ENCODE assay signal across 1 cellular context in genomic region chr19:41706741-41707501, GRCh38.
TF ChIP-seq lines count a peak whose summit lies in the region.

No MANE protein-coding gene starts in this region.

TF ChIP-seq in HepG2, 621 proteins besides CTCF, POLR2A, EP300 and RAD21 (continues in another document):
- TF ChIP-seq PCBP1 (IDR thresholded peaks at IDR 0.05; ENCODE audit: borderline replicate concordance, low read depth, low read length) (no peak), RBM39 (IDR thresholded peaks at IDR 0.05; ENCODE audit: low read depth, low read length, poor library complexity, severe bottlenecking) (no peak), SOX13 (IDR thresholded peaks at IDR 0.05) (no peak), SOX13 (CRISPR knock-in tag; conservative IDR thresholded peaks at IDR 0.05 in 1 of 2, IDR thresholded peaks at IDR 0.05 in 1 of 2) (no peak), ZNF687 (CRISPR knock-in tag; IDR thresholded peaks at IDR 0.05) (peak; percentile 52), ZNF414 (CRISPR knock-in tag; IDR thresholded peaks at IDR 0.05) (0 out of 2 replicates have a peak, but pooled peaks have one; percentile 33), ADNP (CRISPR knock-in tag; IDR thresholded peaks at IDR 0.05) (no peak), PHF21A (CRISPR knock-in tag; IDR thresholded peaks at IDR 0.05) (no peak), ATRX (CRISPR knock-in tag; IDR thresholded peaks at IDR 0.05; ENCODE audit: borderline replicate concordance) (no peak), SALL1 (CRISPR knock-in tag; IDR thresholded peaks at IDR 0.05) (peak; percentile 47), TIGD3 (CRISPR knock-in tag; IDR thresholded peaks at IDR 0.05; ENCODE audit: borderline replicate concordance) (no peak), SETDB1 (CRISPR knock-in tag; IDR thresholded peaks at IDR 0.05; ENCODE audit: borderline replicate concordance) (no peak), CREB1 (IDR thresholded peaks at IDR 0.05) (no peak), CREB1 (CRISPR knock-in tag; IDR thresholded peaks at IDR 0.05) (no peak), MTA3 (CRISPR knock-in tag; IDR thresholded peaks at IDR 0.05) (no peak), POGZ (CRISPR knock-in tag; IDR thresholded peaks at IDR 0.05) (no peak), TBX3 (IDR thresholded peaks at IDR 0.05; ENCODE audit: borderline replicate concordance) (no peak), NKX3-1 (CRISPR knock-in tag; IDR thresholded peaks at IDR 0.05) (no peak), PCBP2 (optimal IDR thresholded peaks at IDR 0.05; ENCODE audit: low read depth, low read length, poor library complexity, severe bottlenecking) (no peak), NR2F1 (CRISPR knock-in tag; IDR thresholded peaks at IDR 0.05) (no peak), EED (CRISPR knock-in tag; IDR thresholded peaks at IDR 0.05) (no peak), PITX1 (CRISPR knock-in tag; IDR thresholded peaks at IDR 0.05) (0 out of 2 replicates have a peak, but pooled peaks have one; percentile 57), EHMT2 (IDR thresholded peaks at IDR 0.05; ENCODE audit: borderline replicate concordance, low read depth, low read length) (0 out of 2 replicates have a peak, but pooled peaks have one; percentile 62), FOXP1 (IDR thresholded peaks at IDR 0.05) (no peak), FOXP1 (CRISPR knock-in tag; IDR thresholded peaks at IDR 0.05) (no peak), RNF2 (conservative IDR thresholded peaks at IDR 0.05; ENCODE audit: low read depth) (0 out of 2 replicates have a peak, but pooled peaks have one; percentile 43), ZNF441 (CRISPR knock-in tag; IDR thresholded peaks at IDR 0.05; ENCODE audit: borderline replicate concordance) (no peak), ZNF276 (CRISPR knock-in tag; IDR thresholded peaks at IDR 0.05; ENCODE audit: low read depth) (no peak), ZNF3 (CRISPR knock-in tag; IDR thresholded peaks at IDR 0.05) (no peak), JUND (CRISPR knock-in tag; IDR thresholded peaks at IDR 0.05) (no peak), SALL2 (CRISPR knock-in tag; IDR thresholded peaks at IDR 0.05) (0 out of 2 replicates have a peak, but pooled peaks have one; percentile 43), ZNF567 (CRISPR knock-in tag; IDR thresholded peaks at IDR 0.05; ENCODE audit: borderline replicate concordance) (no peak), REL (CRISPR knock-in tag; conservative IDR thresholded peaks at IDR 0.05) (no peak), ZBTB21 (CRISPR knock-in tag; IDR thresholded peaks at IDR 0.05) (no peak), ZNF280D (CRISPR knock-in tag; IDR thresholded peaks at IDR 0.05) (peak; percentile 39; the same call in 1 of the 2 replicates), HMGXB4 (CRISPR knock-in tag; IDR thresholded peaks at IDR 0.05; ENCODE audit: borderline replicate concordance in 1 of 2, low read depth in 1 of 2) (peak; percentile 70 to 90), ZNF572 (CRISPR knock-in tag; IDR thresholded peaks at IDR 0.05) (0 out of 2 replicates have a peak, but pooled peaks have one; percentile 18), PATZ1 (CRISPR knock-in tag; IDR thresholded peaks at IDR 0.05) (0 out of 2 replicates have a peak, but pooled peaks have one; percentile 8), SP1 (IDR thresholded peaks at IDR 0.05) (no peak), SP1 (CRISPR knock-in tag; IDR thresholded peaks at IDR 0.05) (0 out of 2 replicates have a peak, but pooled peaks have one; percentile 23), ZNF326 (CRISPR knock-in tag; IDR thresholded peaks at IDR 0.05; ENCODE audit: borderline replicate concordance) (no peak), ZNF451 (CRISPR knock-in tag; IDR thresholded peaks at IDR 0.05) (no peak), ZFP36L1 (CRISPR knock-in tag; IDR thresholded peaks at IDR 0.05) (no peak), SP140L (CRISPR knock-in tag; IDR thresholded peaks at IDR 0.05; ENCODE audit: borderline replicate concordance) (no peak), ZNF564 (CRISPR knock-in tag; IDR thresholded peaks at IDR 0.05) (no peak)
